In the genomic region with DNA sequence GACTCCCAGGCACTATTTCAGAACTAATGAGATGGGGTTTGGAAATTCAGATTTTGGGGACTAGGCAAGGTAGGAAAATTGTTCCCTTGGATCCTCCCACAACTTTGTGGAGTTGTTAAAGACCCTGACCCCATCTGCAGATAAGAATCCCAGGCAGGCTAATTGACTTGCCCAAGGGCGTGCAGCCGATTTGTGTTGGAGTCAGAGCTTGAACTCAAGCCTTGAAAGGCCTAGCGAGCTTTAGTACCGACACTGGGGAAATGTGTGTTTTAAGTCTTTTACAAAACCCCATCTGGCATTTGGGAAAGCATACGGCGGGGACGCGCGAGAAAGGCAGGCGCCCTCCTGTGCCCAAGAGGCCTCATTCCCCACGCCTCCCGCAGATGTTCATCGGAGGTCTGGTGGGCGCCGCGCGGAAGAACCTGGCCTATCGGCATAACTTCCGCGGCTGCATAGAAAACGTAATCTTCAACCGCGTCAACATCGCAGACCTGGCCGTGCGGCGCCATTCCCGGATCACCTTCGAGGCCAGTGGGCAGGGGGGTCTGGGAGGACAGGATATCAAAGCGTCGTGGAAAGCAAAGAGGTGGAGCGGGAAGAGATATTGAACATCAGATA, we compare ENCODE assay signal across 15 cellular contexts.
"Had no signal": no experiment of that assay in that cellular context is flagged by ENCODE, and none has a peak within 500 bp of the region (broad histone marks: within the 10 kb centered on the region; RNA-seq: fewer than 3 reads in every experiment).

No MANE protein-coding gene starts in this region.

- DNase-seq: activated CD4-positive, alpha-beta T cell treated with anti-CD3 and anti-CD28 coated beads, Interleukin-2, amount 10 ng/mL, durations not matched to agents 7 days and 5 days; activated CD4-positive, CD25-positive, alpha-beta regulatory T cell; activated naive CD4-positive, alpha-beta T cell treated with anti-CD3 and anti-CD28 coated beads for 36 hours; activated T-cell treated with anti-CD3 and anti-CD28 coated beads for 4 hours; esophagus squamous epithelium; foreskin fibroblast; head of caudate nucleus; left lung; natural killer cell; psoas muscle; stimulated activated CD4-positive, alpha-beta T cell treated with anti-CD3 and anti-CD28 coated beads, Interleukin-12 subunit alpha, Interleukin-12 subunit beta, amount 100 ng/mL, for 4 hours; stimulated activated naive CD4-positive, alpha-beta T cell; transverse colon had no signal

- H3K4me3 Mint-ChIP-seq: activated CD4-positive, alpha-beta T cell treated with anti-CD3 and anti-CD28 coated beads, Interleukin-2, amount 10 ng/mL, durations not matched to agents 7 days and 5 days; activated naive CD4-positive, alpha-beta T cell treated with anti-CD3 and anti-CD28 coated beads for 36 hours; activated T-helper 17 cell treated with anti-CD3 and anti-CD28 coated beads, Interleukin-2, amount 50 U/mL, for 72 hours; natural killer cell had no signal

- H3K27ac Mint-ChIP-seq: activated CD4-positive, alpha-beta T cell treated with anti-CD3 and anti-CD28 coated beads, Interleukin-2, amount 10 ng/mL, durations not matched to agents 7 days and 5 days; activated naive CD4-positive, alpha-beta T cell treated with anti-CD3 and anti-CD28 coated beads for 36 hours; activated T-helper 17 cell treated with anti-CD3 and anti-CD28 coated beads, Interleukin-2, amount 50 U/mL, for 72 hours; natural killer cell had no signal

- H3K9me3 Mint-ChIP-seq: activated CD4-positive, alpha-beta T cell treated with anti-CD3 and anti-CD28 coated beads, Interleukin-2, amount 10 ng/mL, durations not matched to agents 7 days and 5 days; activated naive CD4-positive, alpha-beta T cell treated with anti-CD3 and anti-CD28 coated beads for 36 hours; activated T-helper 17 cell treated with anti-CD3 and anti-CD28 coated beads, Interleukin-2, amount 50 U/mL, for 72 hours; natural killer cell had no signal

- H3K36me3 Mint-ChIP-seq: natural killer cell had no signal

- H3K27ac ChIP-seq: esophagus squamous epithelium, left lung, psoas muscle, transverse colon had no signal

- H3K4me3 ChIP-seq: esophagus squamous epithelium, left lung, psoas muscle, transverse colon had no signal

- FAIRE-seq: astrocyte had no signal

- ATAC-seq: activated T-helper 17 cell treated with anti-CD3 and anti-CD28 coated beads, Interleukin-2, amount 50 U/mL, for 72 hours; left lung; natural killer cell; psoas muscle had no signal

- H3K36me3 ChIP-seq: transverse colon had no signal

- H3K9me3 ChIP-seq: esophagus squamous epithelium, left lung, psoas muscle, transverse colon had no signal
